Comparison of ENCODE assay signal across 1 cellular context in genomic region chr17:35141681-35142466, GRCh38.
TF ChIP-seq lines count a peak whose summit lies in the region.

NLE1 (minus strand) TSS chr17:35142303; CDS start chr17:35142275, 28 bp downstream.

TF ChIP-seq in HepG2, 621 proteins besides CTCF, POLR2A, EP300 and RAD21 (continued from another document and continues in another):
- no peak for TF ChIP-seq ZNF138 (CRISPR knock-in tag; IDR thresholded peaks at IDR 0.05; ENCODE audit: low read depth)
- peak; percentile 85; the same call in 1 of the 2 replicates for TF ChIP-seq POLR2G (IDR thresholded peaks at IDR 0.05; ENCODE audit: low read depth, low read length)
- peak; percentile 57; the same call in 1 of the 2 replicates for TF ChIP-seq ZNF367 (CRISPR knock-in tag; IDR thresholded peaks at IDR 0.05; ENCODE audit: borderline replicate concordance)
- TF ChIP-seq PRPF4 (IDR thresholded peaks at IDR 0.05; ENCODE audit: low read depth, low read length, poor library complexity, severe bottlenecking): no peak
- peak; percentile 31 to 97; a peak in 3 of 4 replicates for TF ChIP-seq KLF16 (CRISPR knock-in tag; IDR thresholded peaks at IDR 0.05)
- TF ChIP-seq ZFP36 (IDR thresholded peaks at IDR 0.05; ENCODE audit: borderline replicate concordance, low read depth, low read length, partially characterized antibody): no peak
- TF ChIP-seq SOX13 (IDR thresholded peaks at IDR 0.05): no peak
- peak in 1 of 2 experiments; percentile 59; a peak in 2 of 4 replicates for TF ChIP-seq SOX13 (CRISPR knock-in tag; conservative IDR thresholded peaks at IDR 0.05 in 1 of 2, IDR thresholded peaks at IDR 0.05 in 1 of 2)
- no peak for TF ChIP-seq DPF2 (CRISPR knock-in tag; IDR thresholded peaks at IDR 0.05; ENCODE audit: borderline replicate concordance, low read depth)
- TF ChIP-seq STAG1 (CRISPR knock-in tag; IDR thresholded peaks at IDR 0.05): peak; percentile 40
- peak; percentile 81; the same call in 1 of the 2 replicates for TF ChIP-seq ZNF619 (CRISPR knock-in tag; IDR thresholded peaks at IDR 0.05)
- TF ChIP-seq ZNF703 (CRISPR knock-in tag; IDR thresholded peaks at IDR 0.05; ENCODE audit: borderline replicate concordance): no peak; the same call in 1 of the 2 replicates
- 0 out of 2 replicates have a peak, but pooled peaks have one; percentile 45 for TF ChIP-seq SKIL (CRISPR knock-in tag; IDR thresholded peaks at IDR 0.05; ENCODE audit: borderline replicate concordance)
- TF ChIP-seq ZNF761 (CRISPR knock-in tag; conservative IDR thresholded peaks at IDR 0.05): peak; percentile 88; the same call in 1 of the 2 replicates
- TF ChIP-seq ZNF564 (CRISPR knock-in tag; IDR thresholded peaks at IDR 0.05): peak; percentile 68; the same call in 1 of the 2 replicates
- TF ChIP-seq EHMT2 (IDR thresholded peaks at IDR 0.05; ENCODE audit: borderline replicate concordance, low read depth, low read length): no peak
- TF ChIP-seq ZNF512 (CRISPR knock-in tag; IDR thresholded peaks at IDR 0.05): no peak
- no peak; the same call in 1 of the 2 replicates for TF ChIP-seq MYNN (CRISPR knock-in tag; IDR thresholded peaks at IDR 0.05; ENCODE audit: low read depth)
- TF ChIP-seq ZNF383 (CRISPR knock-in tag; IDR thresholded peaks at IDR 0.05; ENCODE audit: borderline replicate concordance): 0 out of 2 replicates have a peak, but pooled peaks have one; percentile 73
- no peak for TF ChIP-seq HNRNPL (IDR thresholded peaks at IDR 0.05; ENCODE audit: low read depth, low read length)
- TF ChIP-seq ZNF276 (CRISPR knock-in tag; IDR thresholded peaks at IDR 0.05; ENCODE audit: low read depth): peak; percentile 86; the same call in 1 of the 2 replicates
- TF ChIP-seq ZNF484 (CRISPR knock-in tag; IDR thresholded peaks at IDR 0.05; ENCODE audit: borderline replicate concordance, low read depth): no peak; the same call in 1 of the 2 replicates
- peak; percentile 40; the same call in 1 of the 2 replicates for TF ChIP-seq RXRB (CRISPR knock-in tag; IDR thresholded peaks at IDR 0.05; ENCODE audit: borderline replicate concordance)
- TF ChIP-seq USF2 (IDR thresholded peaks at IDR 0.05; ENCODE audit: low read depth, low read length): no peak
- TF ChIP-seq USF2 (CRISPR knock-in tag; IDR thresholded peaks at IDR 0.05; ENCODE audit: borderline replicate concordance): peak; percentile 65
- peak; percentile 72; the same call in 1 of the 2 replicates for TF ChIP-seq JDP2 (CRISPR knock-in tag; IDR thresholded peaks at IDR 0.05; ENCODE audit: borderline replicate concordance)
- TF ChIP-seq TRIM22 (IDR thresholded peaks at IDR 0.05): no peak
- no peak for TF ChIP-seq NFRKB (IDR thresholded peaks at IDR 0.05)
- TF ChIP-seq NFIC (IDR thresholded peaks at IDR 0.05; ENCODE audit: low read length): no peak
- no peak for TF ChIP-seq MAFK (conservative IDR thresholded peaks at IDR 0.05 in 1 of 2, IDR thresholded peaks at IDR 0.05 in 1 of 2; ENCODE audit: low read length in 2 of 2)
- TF ChIP-seq ZNF414 (CRISPR knock-in tag; IDR thresholded peaks at IDR 0.05): 0 out of 2 replicates have a peak, but pooled peaks have one; percentile 32
- peak; percentile 86 for TF ChIP-seq RBM39 (IDR thresholded peaks at IDR 0.05; ENCODE audit: low read depth, low read length, poor library complexity, severe bottlenecking)
- TF ChIP-seq SMAD1 (CRISPR knock-in tag; IDR thresholded peaks at IDR 0.05; ENCODE audit: borderline replicate concordance, low read depth): peak; percentile 79; the same call in 1 of the 2 replicates
- TF ChIP-seq HOXD1 (CRISPR knock-in tag; IDR thresholded peaks at IDR 0.05): peak; percentile 34; the same call in 1 of the 2 replicates
- peak; percentile 57; the same call in 1 of the 2 replicates for TF ChIP-seq SNAPC4 (CRISPR knock-in tag; IDR thresholded peaks at IDR 0.05)
- no peak for TF ChIP-seq PCBP2 (optimal IDR thresholded peaks at IDR 0.05; ENCODE audit: low read depth, low read length, poor library complexity, severe bottlenecking)
- TF ChIP-seq FLYWCH1 (CRISPR knock-in tag; IDR thresholded peaks at IDR 0.05): no peak
- TF ChIP-seq CBFB (CRISPR knock-in tag; IDR thresholded peaks at IDR 0.05): peak; percentile 88; the same call in 1 of the 2 replicates
- TF ChIP-seq SIN3A (IDR thresholded peaks at IDR 0.05; ENCODE audit: borderline replicate concordance, low read depth, low read length): peak; percentile 97; the same call in 1 of the 2 replicates
- peak; percentile 93; the same call in 1 of the 2 replicates for TF ChIP-seq CSRNP1 (CRISPR knock-in tag; IDR thresholded peaks at IDR 0.05)
